ENCODE assay signal across 9 cellular contexts in genomic region chr3:184300377-184300717, GRCh38. TPM values are rescaled to one million over a fixed set of nuclear protein-coding genes. Genes with fewer than 3 reads are reported as not detected.
DNase-seq lines count a peak whose midpoint lies in the region; TF ChIP-seq lines count a peak whose summit lies in the region.
"Had no signal": no experiment of that assay in that cellular context is flagged by ENCODE, and none has a peak within 500 bp of the region (broad histone marks: within the 10 kb centered on the region; RNA-seq: fewer than 3 reads in every experiment).

No MANE protein-coding gene starts in this region.

- H2AFZ ChIP-seq in fibroblast of lung (ENCODE audit: low read length): no peak overlapping the region

- no peak overlapping the region for H3K9ac ChIP-seq in fibroblast of lung (ENCODE audit: insufficient read depth, low read length)
- H3K9ac ChIP-seq in skeletal muscle tissue (ENCODE audit: low read depth in 1 of 3, low read length in 3 of 3): peak overlapping the region; percentile 88 to 93 (median 88)

- H3K9me3 Mint-ChIP-seq in activated CD4-positive, alpha-beta T cell treated with anti-CD3 and anti-CD28 coated beads, Interleukin-2, amount 10 ng/mL, durations not matched to agents 24 days and 14 days: no peaks in the 10 kb centered on the region

- H3K4me3 Mint-ChIP-seq in activated CD4-positive, alpha-beta T cell treated with anti-CD3 and anti-CD28 coated beads, Interleukin-2, amount 10 ng/mL, durations not matched to agents 24 days and 14 days: peak overlapping the region; percentile 99

- no peaks in the 10 kb centered on the region for H4K20me1 ChIP-seq in fibroblast of lung (ENCODE audit: control insufficient read depth, extremely low read depth, insufficient read depth, low read length)

- intact Hi-C loops in activated CD4-positive, alpha-beta T cell treated with anti-CD3 and anti-CD28 coated beads, Interleukin-2, amount 10 ng/mL, durations not matched to agents 24 days and 14 days (cut with micrococcal nuclease): no loop called here
- intact Hi-C loops in ascending aorta (cut with DNase I): no loop called here

- DNase-seq in activated CD4-positive, alpha-beta T cell treated with anti-CD3 and anti-CD28 coated beads, Interleukin-2, amount 10 ng/mL, durations not matched to agents 24 days and 14 days: no peak
- DNase-seq in activated CD4-positive, alpha-beta T cell treated with anti-CD3 and anti-CD28 coated beads, Interleukin-2, amount 50 U/mL, for 4 hours: no peak
- no peak for DNase-seq in SJCRH30
- peak in 1 of 2 donors; percentile 72 for DNase-seq in fibroblast of lung (ENCODE audit: low read depth in 2 of 2)
- DNase-seq in NCI-H187 treated with DMSO at 0.1 percent for 48 hours (lab: John Stamatoyannopoulos, UW): no peak
- DNase-seq in ureter (ENCODE audit: low spot score): no peak
- no peak for DNase-seq in ascending aorta (ENCODE audit: low spot score in 2 of 2)
- DNase-seq: Peyer's patch had no signal

- TF ChIP-seq CTCF in fibroblast of lung (conservative IDR thresholded peaks at IDR 0.05 in 1 of 2, IDR thresholded peaks at IDR 0.05 in 1 of 2; ENCODE audit: low read depth in 1 of 2, low read length in 2 of 2): no peak
- no peak for TF ChIP-seq CTCF in ascending aorta (IDR thresholded peaks at IDR 0.05)

- peaks cover 44% of the 10 kb centered on the region for H3K79me2 ChIP-seq in fibroblast of lung (ENCODE audit: control insufficient read depth, insufficient read depth, low read length)

- H3K4me1 ChIP-seq in SJCRH30: no peaks in the 10 kb centered on the region
- H3K4me1 ChIP-seq in fibroblast of lung (ENCODE audit: control insufficient read depth, extremely low read depth, insufficient read depth, low read length): peaks cover 5% of the 10 kb centered on the region
- peaks cover 9 to 20% (median 11%) of the 10 kb centered on the region in 3 donors for H3K4me1 ChIP-seq in skeletal muscle tissue (ENCODE audit: control insufficient read depth in 3 of 3, insufficient read depth in 3 of 3, low read length in 3 of 3)
- no peaks in the 10 kb centered on the region for H3K4me1 ChIP-seq in ascending aorta

- H3K4me2 ChIP-seq in fibroblast of lung (ENCODE audit: extremely low read depth, insufficient read depth, low read length): peak overlapping the region; percentile 88

- H3K27me3 ChIP-seq in SJCRH30 (no peaks in the 10 kb centered on the region), fibroblast of lung (ENCODE audit: control insufficient read depth, insufficient read depth, low read length) (no peaks in the 10 kb centered on the region), skeletal muscle tissue (ENCODE audit: control insufficient read depth in 3 of 3, insufficient read depth in 3 of 3, low read length in 3 of 3) (no peaks in the 10 kb centered on the region), ascending aorta (no peaks in the 10 kb centered on the region)
- H3K27me3 ChIP-seq: Peyer's patch had no signal

- peaks cover 1% of the 10 kb centered on the region for H3K27me3 Mint-ChIP-seq in activated CD4-positive, alpha-beta T cell treated with anti-CD3 and anti-CD28 coated beads, Interleukin-2, amount 10 ng/mL, durations not matched to agents 24 days and 14 days

- H3K36me3 Mint-ChIP-seq in activated CD4-positive, alpha-beta T cell treated with anti-CD3 and anti-CD28 coated beads, Interleukin-2, amount 10 ng/mL, durations not matched to agents 24 days and 14 days (ENCODE audit: low read depth): peaks cover 54% of the 10 kb centered on the region

- no peak overlapping the region for H3K27ac Mint-ChIP-seq in activated CD4-positive, alpha-beta T cell treated with anti-CD3 and anti-CD28 coated beads, Interleukin-2, amount 10 ng/mL, durations not matched to agents 24 days and 14 days

- H3K27ac ChIP-seq in SJCRH30 (no peak overlapping the region), fibroblast of lung (ENCODE audit: insufficient read depth, low read length) (peak overlapping the region; percentile 91), skeletal muscle tissue (ENCODE audit: low read depth, low read length) (no peak overlapping the region), ascending aorta (no peak overlapping the region)

- no peaks in the 10 kb centered on the region for H3K9me3 ChIP-seq in SJCRH30 (replicated peaks)
- no peaks in the 10 kb centered on the region for H3K9me3 ChIP-seq in fibroblast of lung (ENCODE audit: control insufficient read depth, insufficient read depth, low read depth, low read length)
- H3K9me3 ChIP-seq in skeletal muscle tissue (ENCODE audit: control insufficient read depth in 3 of 3, low read length in 3 of 3): no peaks in the 10 kb centered on the region
- no peaks in the 10 kb centered on the region for H3K9me3 ChIP-seq in ascending aorta
- H3K9me3 ChIP-seq: Peyer's patch had no signal

- H3K36me3 ChIP-seq in SJCRH30 (peaks cover 45% of the 10 kb centered on the region), fibroblast of lung (ENCODE audit: control insufficient read depth, insufficient read depth, low read length) (peaks cover 12% of the 10 kb centered on the region), skeletal muscle tissue (ENCODE audit: control insufficient read depth in 3 of 3, insufficient read depth in 3 of 3, low read length in 3 of 3) (peaks cover 45 to 55% (median 47%) of the 10 kb centered on the region in 3 donors), ascending aorta (peaks cover 49% of the 10 kb centered on the region in 2 donors)

- H3K4me3 ChIP-seq in SJCRH30: peak overlapping the region; percentile 99
- peak overlapping the region; percentile 88 to 99 (median 98) for H3K4me3 ChIP-seq in fibroblast of lung (replicated peaks in 1 of 4; ENCODE audit: control extremely low read depth in 1 of 4, insufficient read depth in 1 of 4, low read depth in 3 of 4, low read length in 4 of 4)
- peak overlapping the region; percentile 85 to 95 (median 93) for H3K4me3 ChIP-seq in skeletal muscle tissue (ENCODE audit: low read length in 3 of 3)
- peak overlapping the region in 1 of 2 donors; percentile 75 for H3K4me3 ChIP-seq in ascending aorta

- peaks cover 20% of the 10 kb centered on the region for H3K4me1 Mint-ChIP-seq in activated CD4-positive, alpha-beta T cell treated with anti-CD3 and anti-CD28 coated beads, Interleukin-2, amount 10 ng/mL, durations not matched to agents 24 days and 14 days

RNA-seq across cellular contexts. Expression of gene PSMD2, which starts 1.3 kb away (rescaled TPM):
- 280 and 283 TPM in 2 replicates for total RNA-seq in activated CD4-positive, alpha-beta T cell treated with anti-CD3 and anti-CD28 coated beads, Interleukin-2, amount 10 ng/mL, durations not matched to agents 24 days and 14 days
- 302 TPM in 2 replicates for total RNA-seq in SJCRH30 (2014; rRNA removed; shearing (Covaris generic))
- total RNA-seq in fibroblast of lung (345 and 429 TPM in 2 replicates), skeletal muscle tissue (259 TPM), ureter (136 TPM), ascending aorta (151 TPM)
- polyA plus RNA-seq in fibroblast of lung: 188 and 354 TPM in 2 replicates
- polyA plus RNA-seq in fibroblast of lung (2012): 219 and 389 TPM in 2 replicates
- 541 and 963 TPM in 2 replicates for polyA minus RNA-seq in fibroblast of lung (ENCODE audit: low replicate concordance)

RNA-seq across cellular contexts. Expression of gene EIF4G1, which starts 14.1 kb away (rescaled TPM):
- total RNA-seq in activated CD4-positive, alpha-beta T cell treated with anti-CD3 and anti-CD28 coated beads, Interleukin-2, amount 10 ng/mL, durations not matched to agents 24 days and 14 days: 680 and 700 TPM in 2 replicates
- total RNA-seq in SJCRH30 (2014; rRNA removed; shearing (Covaris generic)): 304 and 312 TPM in 2 replicates
- total RNA-seq in fibroblast of lung (187 and 263 TPM in 2 replicates), skeletal muscle tissue (162 TPM), ureter (351 TPM), ascending aorta (192 TPM)
- polyA plus RNA-seq in fibroblast of lung: 235 and 349 TPM in 2 replicates
- polyA plus RNA-seq in fibroblast of lung (2012): 257 and 348 TPM in 2 replicates
- 773 and 961 TPM in 2 replicates for polyA minus RNA-seq in fibroblast of lung (ENCODE audit: low replicate concordance)

RNA-seq across cellular contexts. Expression of gene ECE2, which starts 24.5 kb away (rescaled TPM):
- not detected in 2 replicates for total RNA-seq in activated CD4-positive, alpha-beta T cell treated with anti-CD3 and anti-CD28 coated beads, Interleukin-2, amount 10 ng/mL, durations not matched to agents 24 days and 14 days
- 0.08 TPM in 1 of 2 replicates, not detected in the other for total RNA-seq in SJCRH30 (2014; rRNA removed; shearing (Covaris generic))
- total RNA-seq in fibroblast of lung: not detected in 2 replicates
- polyA plus RNA-seq in fibroblast of lung: not detected in 2 replicates
- not detected in 2 replicates for polyA plus RNA-seq in fibroblast of lung (2012)
- polyA minus RNA-seq in fibroblast of lung (ENCODE audit: low replicate concordance): not detected in 2 replicates
- total RNA-seq in skeletal muscle tissue: not detected
- 0.81 TPM for total RNA-seq in ureter
- not detected for total RNA-seq in ascending aorta
- total RNA-seq: Peyer's patch had no signal

RNA-seq across cellular contexts. Expression of gene FAM131A, which starts 37.1 kb away (rescaled TPM):
- total RNA-seq in activated CD4-positive, alpha-beta T cell treated with anti-CD3 and anti-CD28 coated beads, Interleukin-2, amount 10 ng/mL, durations not matched to agents 24 days and 14 days: 8.6 and 8.7 TPM in 2 replicates
- total RNA-seq in SJCRH30 (2014; rRNA removed; shearing (Covaris generic)): 4.8 and 5.9 TPM in 2 replicates
- total RNA-seq in fibroblast of lung (18.5 and 22.3 TPM in 2 replicates), skeletal muscle tissue (9.4 TPM), ureter (13.5 TPM), ascending aorta (47.7 TPM)
- 9.3 and 13.4 TPM in 2 replicates for polyA plus RNA-seq in fibroblast of lung
- polyA plus RNA-seq in fibroblast of lung (2012): 8.2 and 15.1 TPM in 2 replicates
- polyA minus RNA-seq in fibroblast of lung (ENCODE audit: low replicate concordance): 12.5 and 18.4 TPM in 2 replicates

RNA-seq across cellular contexts. Expression of gene CAMK2N2, which starts 39.0 kb away (rescaled TPM):
- 0.14 TPM in 2 replicates for total RNA-seq in activated CD4-positive, alpha-beta T cell treated with anti-CD3 and anti-CD28 coated beads, Interleukin-2, amount 10 ng/mL, durations not matched to agents 24 days and 14 days
- total RNA-seq in SJCRH30 (2014; rRNA removed; shearing (Covaris generic)): 4.0 and 6.0 TPM in 2 replicates
- under 0.01 TPM in 1 of 2 replicates, not detected in the other for total RNA-seq in fibroblast of lung
- polyA plus RNA-seq in fibroblast of lung: 0.10 and 0.24 TPM in 2 replicates
- 0.56 and 0.66 TPM in 2 replicates for polyA plus RNA-seq in fibroblast of lung (2012)
- 1.9 TPM in 1 of 2 replicates, not detected in the other for polyA minus RNA-seq in fibroblast of lung (ENCODE audit: low replicate concordance)
- total RNA-seq in skeletal muscle tissue: not detected
- total RNA-seq in ureter: not detected
- not detected for total RNA-seq in ascending aorta
- total RNA-seq: Peyer's patch had no signal
